ENCODE assay signal across 2 cellular contexts in the genomic region with DNA sequence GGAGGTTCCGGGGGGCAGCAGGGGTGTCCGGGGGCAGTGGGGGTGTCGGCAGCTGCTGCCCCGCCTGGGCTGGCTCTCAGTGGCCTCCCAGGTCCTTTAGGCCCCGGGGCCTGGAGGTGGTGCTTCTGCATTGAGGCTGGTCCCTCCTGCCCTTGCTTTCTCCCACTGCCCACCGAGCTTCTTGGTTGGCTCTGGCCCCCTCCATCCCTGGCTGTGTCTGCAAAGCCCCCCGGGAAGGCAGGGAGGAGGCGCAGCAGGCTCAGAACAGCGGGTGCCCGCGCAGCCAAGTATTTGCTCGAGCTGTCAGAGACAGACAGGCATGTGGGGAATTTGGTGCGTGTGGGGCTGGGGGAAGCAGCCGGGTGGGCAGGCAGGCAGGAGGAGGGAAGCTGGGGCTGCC.
A peak's percentile ranks its signal among the peaks of the same experiment; 100 is the strongest.
TF ChIP-seq lines count a peak whose summit lies in the region.

No MANE protein-coding gene starts in this region.

TF ChIP-seq in HEK293, 187 proteins besides CTCF, POLR2A, EP300 and RAD21 (continued from another document):
- TF ChIP-seq, protein P1, sequence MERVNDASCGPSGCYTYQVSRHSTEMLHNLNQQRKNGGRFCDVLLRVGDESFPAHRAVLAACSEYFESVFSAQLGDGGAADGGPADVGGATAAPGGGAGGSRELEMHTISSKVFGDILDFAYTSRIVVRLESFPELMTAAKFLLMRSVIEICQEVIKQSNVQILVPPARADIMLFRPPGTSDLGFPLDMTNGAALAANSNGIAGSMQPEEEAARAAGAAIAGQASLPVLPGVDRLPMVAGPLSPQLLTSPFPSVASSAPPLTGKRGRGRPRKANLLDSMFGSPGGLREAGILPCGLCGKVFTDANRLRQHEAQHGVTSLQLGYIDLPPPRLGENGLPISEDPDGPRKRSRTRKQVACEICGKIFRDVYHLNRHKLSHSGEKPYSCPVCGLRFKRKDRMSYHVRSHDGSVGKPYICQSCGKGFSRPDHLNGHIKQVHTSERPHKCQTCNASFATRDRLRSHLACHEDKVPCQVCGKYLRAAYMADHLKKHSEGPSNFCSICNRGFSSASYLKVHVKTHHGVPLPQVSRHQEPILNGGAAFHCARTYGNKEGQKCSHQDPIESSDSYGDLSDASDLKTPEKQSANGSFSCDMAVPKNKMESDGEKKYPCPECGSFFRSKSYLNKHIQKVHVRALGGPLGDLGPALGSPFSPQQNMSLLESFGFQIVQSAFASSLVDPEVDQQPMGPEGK (tag by site-specific recombination; IDR thresholded peaks at IDR 0.05), result 0 out of 2 replicates have a peak, but pooled peaks have one; percentile 10
- TF ChIP-seq, protein P2, sequence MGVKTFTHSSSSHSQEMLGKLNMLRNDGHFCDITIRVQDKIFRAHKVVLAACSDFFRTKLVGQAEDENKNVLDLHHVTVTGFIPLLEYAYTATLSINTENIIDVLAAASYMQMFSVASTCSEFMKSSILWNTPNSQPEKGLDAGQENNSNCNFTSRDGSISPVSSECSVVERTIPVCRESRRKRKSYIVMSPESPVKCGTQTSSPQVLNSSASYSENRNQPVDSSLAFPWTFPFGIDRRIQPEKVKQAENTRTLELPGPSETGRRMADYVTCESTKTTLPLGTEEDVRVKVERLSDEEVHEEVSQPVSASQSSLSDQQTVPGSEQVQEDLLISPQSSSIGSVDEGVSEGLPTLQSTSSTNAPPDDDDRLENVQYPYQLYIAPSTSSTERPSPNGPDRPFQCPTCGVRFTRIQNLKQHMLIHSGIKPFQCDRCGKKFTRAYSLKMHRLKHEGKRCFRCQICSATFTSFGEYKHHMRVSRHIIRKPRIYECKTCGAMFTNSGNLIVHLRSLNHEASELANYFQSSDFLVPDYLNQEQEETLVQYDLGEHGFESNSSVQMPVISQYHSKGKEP (tag by site-specific recombination; IDR thresholded peaks at IDR 0.05), result no peak
- TF ChIP-seq GLIS1 (tag by site-specific recombination; IDR thresholded peaks at IDR 0.05), result peak; percentile 39
- TF ChIP-seq ZNF341 (tag by site-specific recombination; IDR thresholded peaks at IDR 0.05; ENCODE audit: low read depth), result peak; percentile 89
- TF ChIP-seq ZNF555 (tag by site-specific recombination; conservative IDR thresholded peaks at IDR 0.05), result no peak
- no peak for TF ChIP-seq SALL2 (tag by site-specific recombination; IDR thresholded peaks at IDR 0.05; ENCODE audit: borderline replicate concordance)

TF ChIP-seq in K562, 482 proteins besides CTCF, POLR2A, EP300 and RAD21 (continued from another document and continues in another):
- TF ChIP-seq, protein P3, sequence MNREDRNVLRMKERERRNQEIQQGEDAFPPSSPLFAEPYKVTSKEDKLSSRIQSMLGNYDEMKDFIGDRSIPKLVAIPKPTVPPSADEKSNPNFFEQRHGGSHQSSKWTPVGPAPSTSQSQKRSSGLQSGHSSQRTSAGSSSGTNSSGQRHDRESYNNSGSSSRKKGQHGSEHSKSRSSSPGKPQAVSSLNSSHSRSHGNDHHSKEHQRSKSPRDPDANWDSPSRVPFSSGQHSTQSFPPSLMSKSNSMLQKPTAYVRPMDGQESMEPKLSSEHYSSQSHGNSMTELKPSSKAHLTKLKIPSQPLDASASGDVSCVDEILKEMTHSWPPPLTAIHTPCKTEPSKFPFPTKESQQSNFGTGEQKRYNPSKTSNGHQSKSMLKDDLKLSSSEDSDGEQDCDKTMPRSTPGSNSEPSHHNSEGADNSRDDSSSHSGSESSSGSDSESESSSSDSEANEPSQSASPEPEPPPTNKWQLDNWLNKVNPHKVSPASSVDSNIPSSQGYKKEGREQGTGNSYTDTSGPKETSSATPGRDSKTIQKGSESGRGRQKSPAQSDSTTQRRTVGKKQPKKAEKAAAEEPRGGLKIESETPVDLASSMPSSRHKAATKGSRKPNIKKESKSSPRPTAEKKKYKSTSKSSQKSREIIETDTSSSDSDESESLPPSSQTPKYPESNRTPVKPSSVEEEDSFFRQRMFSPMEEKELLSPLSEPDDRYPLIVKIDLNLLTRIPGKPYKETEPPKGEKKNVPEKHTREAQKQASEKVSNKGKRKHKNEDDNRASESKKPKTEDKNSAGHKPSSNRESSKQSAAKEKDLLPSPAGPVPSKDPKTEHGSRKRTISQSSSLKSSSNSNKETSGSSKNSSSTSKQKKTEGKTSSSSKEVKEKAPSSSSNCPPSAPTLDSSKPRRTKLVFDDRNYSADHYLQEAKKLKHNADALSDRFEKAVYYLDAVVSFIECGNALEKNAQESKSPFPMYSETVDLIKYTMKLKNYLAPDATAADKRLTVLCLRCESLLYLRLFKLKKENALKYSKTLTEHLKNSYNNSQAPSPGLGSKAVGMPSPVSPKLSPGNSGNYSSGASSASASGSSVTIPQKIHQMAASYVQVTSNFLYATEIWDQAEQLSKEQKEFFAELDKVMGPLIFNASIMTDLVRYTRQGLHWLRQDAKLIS (CRISPR knock-in tag; IDR thresholded peaks at IDR 0.05), result no peak
- 0 out of 2 replicates have a peak, but pooled peaks have one; percentile 37 for TF ChIP-seq POLR2G (IDR thresholded peaks at IDR 0.05; ENCODE audit: low read depth, low read length)
- TF ChIP-seq, protein P4, sequence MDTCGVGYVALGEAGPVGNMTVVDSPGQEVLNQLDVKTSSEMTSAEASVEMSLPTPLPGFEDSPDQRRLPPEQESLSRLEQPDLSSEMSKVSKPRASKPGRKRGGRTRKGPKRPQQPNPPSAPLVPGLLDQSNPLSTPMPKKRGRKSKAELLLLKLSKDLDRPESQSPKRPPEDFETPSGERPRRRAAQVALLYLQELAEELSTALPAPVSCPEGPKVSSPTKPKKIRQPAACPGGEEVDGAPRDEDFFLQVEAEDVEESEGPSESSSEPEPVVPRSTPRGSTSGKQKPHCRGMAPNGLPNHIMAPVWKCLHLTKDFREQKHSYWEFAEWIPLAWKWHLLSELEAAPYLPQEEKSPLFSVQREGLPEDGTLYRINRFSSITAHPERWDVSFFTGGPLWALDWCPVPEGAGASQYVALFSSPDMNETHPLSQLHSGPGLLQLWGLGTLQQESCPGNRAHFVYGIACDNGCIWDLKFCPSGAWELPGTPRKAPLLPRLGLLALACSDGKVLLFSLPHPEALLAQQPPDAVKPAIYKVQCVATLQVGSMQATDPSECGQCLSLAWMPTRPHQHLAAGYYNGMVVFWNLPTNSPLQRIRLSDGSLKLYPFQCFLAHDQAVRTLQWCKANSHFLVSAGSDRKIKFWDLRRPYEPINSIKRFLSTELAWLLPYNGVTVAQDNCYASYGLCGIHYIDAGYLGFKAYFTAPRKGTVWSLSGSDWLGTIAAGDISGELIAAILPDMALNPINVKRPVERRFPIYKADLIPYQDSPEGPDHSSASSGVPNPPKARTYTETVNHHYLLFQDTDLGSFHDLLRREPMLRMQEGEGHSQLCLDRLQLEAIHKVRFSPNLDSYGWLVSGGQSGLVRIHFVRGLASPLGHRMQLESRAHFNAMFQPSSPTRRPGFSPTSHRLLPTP (IDR thresholded peaks at IDR 0.05; ENCODE audit: borderline replicate concordance, extremely low read depth, insufficient read length), result no peak
- TF ChIP-seq, protein P5, sequence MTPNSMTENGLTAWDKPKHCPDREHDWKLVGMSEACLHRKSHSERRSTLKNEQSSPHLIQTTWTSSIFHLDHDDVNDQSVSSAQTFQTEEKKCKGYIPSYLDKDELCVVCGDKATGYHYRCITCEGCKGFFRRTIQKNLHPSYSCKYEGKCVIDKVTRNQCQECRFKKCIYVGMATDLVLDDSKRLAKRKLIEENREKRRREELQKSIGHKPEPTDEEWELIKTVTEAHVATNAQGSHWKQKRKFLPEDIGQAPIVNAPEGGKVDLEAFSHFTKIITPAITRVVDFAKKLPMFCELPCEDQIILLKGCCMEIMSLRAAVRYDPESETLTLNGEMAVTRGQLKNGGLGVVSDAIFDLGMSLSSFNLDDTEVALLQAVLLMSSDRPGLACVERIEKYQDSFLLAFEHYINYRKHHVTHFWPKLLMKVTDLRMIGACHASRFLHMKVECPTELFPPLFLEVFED (CRISPR knock-in tag; conservative IDR thresholded peaks at IDR 0.05), result no peak
- TF ChIP-seq TSC22D4 (tag; IDR thresholded peaks at IDR 0.05), result no peak
- TF ChIP-seq, protein P6, sequence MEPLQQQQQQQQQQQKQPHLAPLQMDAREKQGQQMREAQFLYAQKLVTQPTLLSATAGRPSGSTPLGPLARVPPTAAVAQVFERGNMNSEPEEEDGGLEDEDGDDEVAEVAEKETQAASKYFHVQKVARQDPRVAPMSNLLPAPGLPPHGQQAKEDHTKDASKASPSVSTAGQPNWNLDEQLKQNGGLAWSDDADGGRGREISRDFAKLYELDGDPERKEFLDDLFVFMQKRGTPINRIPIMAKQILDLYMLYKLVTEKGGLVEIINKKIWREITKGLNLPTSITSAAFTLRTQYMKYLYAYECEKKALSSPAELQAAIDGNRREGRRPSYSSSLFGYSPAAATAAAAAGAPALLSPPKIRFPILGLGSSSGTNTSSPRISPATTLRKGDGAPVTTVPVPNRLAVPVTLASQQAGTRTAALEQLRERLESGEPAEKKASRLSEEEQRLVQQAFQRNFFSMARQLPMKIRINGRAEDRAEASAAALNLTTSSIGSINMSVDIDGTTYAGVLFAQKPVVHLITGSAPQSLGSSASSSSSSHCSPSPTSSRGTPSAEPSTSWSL (CRISPR knock-in tag; IDR thresholded peaks at IDR 0.05; ENCODE audit: borderline replicate concordance), result no peak
- TF ChIP-seq NR2F6 (CRISPR knock-in tag; IDR thresholded peaks at IDR 0.05), result no peak
- TF ChIP-seq FOXA3 (CRISPR knock-in tag; conservative IDR thresholded peaks at IDR 0.05 in 1 of 2, IDR thresholded peaks at IDR 0.05 in 1 of 2), result no peak
- TF ChIP-seq ZBTB7A (IDR thresholded peaks at IDR 0.05; ENCODE audit: borderline replicate concordance, control insufficient read depth, low read depth, low read length), result 0 out of 2 replicates have a peak, but pooled peaks have one; percentile 41
- TF ChIP-seq, protein P7, sequence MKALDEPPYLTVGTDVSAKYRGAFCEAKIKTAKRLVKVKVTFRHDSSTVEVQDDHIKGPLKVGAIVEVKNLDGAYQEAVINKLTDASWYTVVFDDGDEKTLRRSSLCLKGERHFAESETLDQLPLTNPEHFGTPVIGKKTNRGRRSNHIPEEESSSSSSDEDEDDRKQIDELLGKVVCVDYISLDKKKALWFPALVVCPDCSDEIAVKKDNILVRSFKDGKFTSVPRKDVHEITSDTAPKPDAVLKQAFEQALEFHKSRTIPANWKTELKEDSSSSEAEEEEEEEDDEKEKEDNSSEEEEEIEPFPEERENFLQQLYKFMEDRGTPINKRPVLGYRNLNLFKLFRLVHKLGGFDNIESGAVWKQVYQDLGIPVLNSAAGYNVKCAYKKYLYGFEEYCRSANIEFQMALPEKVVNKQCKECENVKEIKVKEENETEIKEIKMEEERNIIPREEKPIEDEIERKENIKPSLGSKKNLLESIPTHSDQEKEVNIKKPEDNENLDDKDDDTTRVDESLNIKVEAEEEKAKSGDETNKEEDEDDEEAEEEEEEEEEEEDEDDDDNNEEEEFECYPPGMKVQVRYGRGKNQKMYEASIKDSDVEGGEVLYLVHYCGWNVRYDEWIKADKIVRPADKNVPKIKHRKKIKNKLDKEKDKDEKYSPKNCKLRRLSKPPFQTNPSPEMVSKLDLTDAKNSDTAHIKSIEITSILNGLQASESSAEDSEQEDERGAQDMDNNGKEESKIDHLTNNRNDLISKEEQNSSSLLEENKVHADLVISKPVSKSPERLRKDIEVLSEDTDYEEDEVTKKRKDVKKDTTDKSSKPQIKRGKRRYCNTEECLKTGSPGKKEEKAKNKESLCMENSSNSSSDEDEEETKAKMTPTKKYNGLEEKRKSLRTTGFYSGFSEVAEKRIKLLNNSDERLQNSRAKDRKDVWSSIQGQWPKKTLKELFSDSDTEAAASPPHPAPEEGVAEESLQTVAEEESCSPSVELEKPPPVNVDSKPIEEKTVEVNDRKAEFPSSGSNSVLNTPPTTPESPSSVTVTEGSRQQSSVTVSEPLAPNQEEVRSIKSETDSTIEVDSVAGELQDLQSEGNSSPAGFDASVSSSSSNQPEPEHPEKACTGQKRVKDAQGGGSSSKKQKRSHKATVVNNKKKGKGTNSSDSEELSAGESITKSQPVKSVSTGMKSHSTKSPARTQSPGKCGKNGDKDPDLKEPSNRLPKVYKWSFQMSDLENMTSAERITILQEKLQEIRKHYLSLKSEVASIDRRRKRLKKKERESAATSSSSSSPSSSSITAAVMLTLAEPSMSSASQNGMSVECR (CRISPR knock-in tag; IDR thresholded peaks at IDR 0.05), result no peak
- TF ChIP-seq WHSC1 (IDR thresholded peaks at IDR 0.05; ENCODE audit: low read length), result no peak
- no peak for TF ChIP-seq CBX3 (IDR thresholded peaks at IDR 0.05; ENCODE audit: borderline replicate concordance in 1 of 2, low read length in 2 of 2)
- TF ChIP-seq PTBP1 (IDR thresholded peaks at IDR 0.05; ENCODE audit: low read depth, low read length), result no peak
- no peak for TF ChIP-seq CCAR2 (IDR thresholded peaks at IDR 0.05; ENCODE audit: low read depth, low read length)
- TF ChIP-seq, protein P8, sequence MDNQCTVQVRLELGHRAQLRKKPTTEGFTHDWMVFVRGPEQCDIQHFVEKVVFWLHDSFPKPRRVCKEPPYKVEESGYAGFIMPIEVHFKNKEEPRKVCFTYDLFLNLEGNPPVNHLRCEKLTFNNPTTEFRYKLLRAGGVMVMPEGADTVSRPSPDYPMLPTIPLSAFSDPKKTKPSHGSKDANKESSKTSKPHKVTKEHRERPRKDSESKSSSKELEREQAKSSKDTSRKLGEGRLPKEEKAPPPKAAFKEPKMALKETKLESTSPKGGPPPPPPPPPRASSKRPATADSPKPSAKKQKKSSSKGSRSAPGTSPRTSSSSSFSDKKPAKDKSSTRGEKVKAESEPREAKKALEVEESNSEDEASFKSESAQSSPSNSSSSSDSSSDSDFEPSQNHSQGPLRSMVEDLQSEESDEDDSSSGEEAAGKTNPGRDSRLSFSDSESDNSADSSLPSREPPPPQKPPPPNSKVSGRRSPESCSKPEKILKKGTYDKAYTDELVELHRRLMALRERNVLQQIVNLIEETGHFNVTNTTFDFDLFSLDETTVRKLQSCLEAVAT (IDR thresholded peaks at IDR 0.05), result no peak
- TF ChIP-seq RBFOX2 (IDR thresholded peaks at IDR 0.05; ENCODE audit: low read depth, low read length), result peak; percentile 44
- TF ChIP-seq, protein P9, sequence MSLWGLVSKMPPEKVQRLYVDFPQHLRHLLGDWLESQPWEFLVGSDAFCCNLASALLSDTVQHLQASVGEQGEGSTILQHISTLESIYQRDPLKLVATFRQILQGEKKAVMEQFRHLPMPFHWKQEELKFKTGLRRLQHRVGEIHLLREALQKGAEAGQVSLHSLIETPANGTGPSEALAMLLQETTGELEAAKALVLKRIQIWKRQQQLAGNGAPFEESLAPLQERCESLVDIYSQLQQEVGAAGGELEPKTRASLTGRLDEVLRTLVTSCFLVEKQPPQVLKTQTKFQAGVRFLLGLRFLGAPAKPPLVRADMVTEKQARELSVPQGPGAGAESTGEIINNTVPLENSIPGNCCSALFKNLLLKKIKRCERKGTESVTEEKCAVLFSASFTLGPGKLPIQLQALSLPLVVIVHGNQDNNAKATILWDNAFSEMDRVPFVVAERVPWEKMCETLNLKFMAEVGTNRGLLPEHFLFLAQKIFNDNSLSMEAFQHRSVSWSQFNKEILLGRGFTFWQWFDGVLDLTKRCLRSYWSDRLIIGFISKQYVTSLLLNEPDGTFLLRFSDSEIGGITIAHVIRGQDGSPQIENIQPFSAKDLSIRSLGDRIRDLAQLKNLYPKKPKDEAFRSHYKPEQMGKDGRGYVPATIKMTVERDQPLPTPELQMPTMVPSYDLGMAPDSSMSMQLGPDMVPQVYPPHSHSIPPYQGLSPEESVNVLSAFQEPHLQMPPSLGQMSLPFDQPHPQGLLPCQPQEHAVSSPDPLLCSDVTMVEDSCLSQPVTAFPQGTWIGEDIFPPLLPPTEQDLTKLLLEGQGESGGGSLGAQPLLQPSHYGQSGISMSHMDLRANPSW (CRISPR knock-in tag; IDR thresholded peaks at IDR 0.05), result no peak
- TF ChIP-seq POLR3A (IDR thresholded peaks at IDR 0.05; ENCODE audit: borderline replicate concordance, extremely low read depth, insufficient read depth, insufficient read length), result no peak
- TF ChIP-seq CBX1 (IDR thresholded peaks at IDR 0.05; ENCODE audit: low read depth), result no peak
- TF ChIP-seq PCBP1 (IDR thresholded peaks at IDR 0.05; ENCODE audit: low read depth, low read length, poor library complexity, severe bottlenecking), result peak; percentile 19
